21 cellular contexts compared by ENCODE assay signal in the genomic region with DNA sequence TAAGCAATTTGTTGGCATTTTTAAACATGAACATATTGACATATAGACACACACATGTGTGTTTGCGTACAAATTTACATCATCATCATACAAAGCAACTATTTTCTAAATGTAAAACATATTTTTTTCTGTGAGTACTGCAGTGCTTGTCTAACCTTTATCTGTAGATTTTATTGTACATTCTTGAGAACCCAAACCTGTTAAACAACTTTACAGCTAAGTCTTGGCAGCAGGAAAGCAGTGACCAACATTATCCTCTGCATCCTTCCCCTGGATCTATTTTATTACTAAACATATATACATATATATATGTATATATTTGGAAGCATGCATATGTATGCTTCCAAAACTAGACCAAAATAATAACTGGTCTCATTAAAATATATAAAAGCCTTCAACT. TPM values are rescaled to one million over a fixed set of nuclear protein-coding genes. Genes with fewer than 3 reads are reported as not detected.
A peak's percentile ranks its signal among the peaks of the same experiment; 100 is the strongest.
DNase-seq lines count a peak whose midpoint lies in the region; ATAC-seq, FAIRE-seq and TF ChIP-seq lines count a peak whose summit lies in the region.
"Had no signal": no experiment of that assay in that cellular context is flagged by ENCODE, and none has a peak within 500 bp of the region (broad histone marks: within the 10 kb centered on the region; RNA-seq: fewer than 3 reads in every experiment).

No MANE protein-coding gene starts in this region.

- H3K27ac ChIP-seq in breast epithelium = no peak overlapping the region

- TF ChIP-seq POLR2A in breast epithelium (IDR thresholded peaks at IDR 0.05) = no peak

- intact Hi-C loops in breast epithelium (cut with DNase I; ENCODE audit: low total_unique reads) = no loop called here

- H3K4me3 ChIP-seq in breast epithelium (no peak overlapping the region), bronchial epithelial cell (ENCODE audit: low read depth, low read length) (no peak overlapping the region)
- H3K4me3 ChIP-seq: GM23338 had no signal

- H3K27me3 ChIP-seq in breast epithelium (no peaks in the 10 kb centered on the region), bronchial epithelial cell (ENCODE audit: control insufficient read depth, insufficient read depth, low read length) (no peaks in the 10 kb centered on the region)
- H3K27me3 ChIP-seq: BE2C had no signal

- H3K36me3 ChIP-seq in breast epithelium = no peaks in the 10 kb centered on the region
- H3K36me3 ChIP-seq in bronchial epithelial cell (ENCODE audit: control insufficient read depth, insufficient read depth, low read length) = no peaks in the 10 kb centered on the region
- H3K36me3 ChIP-seq: BE2C had no signal

- no peak for FAIRE-seq in bronchial epithelial cell (lab: Jason Lieb, UNC)
- FAIRE-seq: GM12892, GM18507, H54, HepG2 had no signal

- no peaks in the 10 kb centered on the region for H3K4me1 ChIP-seq in breast epithelium

- in situ Hi-C loops in T47D (cut with HindIII; ENCODE audit: low pct_unique_long_range_greater_than_20kb, low sequenced_read_pairs) = no loop called here

- TF ChIP-seq CTCF in breast epithelium (IDR thresholded peaks at IDR 0.05) (no peak), bronchial epithelial cell (IDR thresholded peaks at IDR 0.05; ENCODE audit: insufficient read depth, low read length, severe bottlenecking) (no peak)

- no peaks in the 10 kb centered on the region for H3K9me3 ChIP-seq in breast epithelium
- H3K9me3 ChIP-seq: BE2C had no signal

- DNase-seq in T47D (ENCODE audit: low read depth in 1 of 2, low spot score in 1 of 2) = peak; percentile 21 to 60
- no peak for DNase-seq in breast epithelium (ENCODE audit: low spot score in 2 of 2)
- peak; percentile 62 for DNase-seq in NCI-H526 treated with DMSO at 0.1 percent for 48 hours (lab: John Stamatoyannopoulos, UW)
- peak; percentile 15 for DNase-seq in bronchial epithelial cell (ENCODE audit: low read depth)
- no peak for DNase-seq in AG08395 (ENCODE audit: low spot score)
- DNase-seq in germinal center (ENCODE audit: low spot score) = no peak
- no peak for DNase-seq in stimulated activated naive CD8-positive, alpha-beta T cell treated with anti-CD3 and anti-CD28 coated beads, Interleukin-15, Interleukin-2, amounts not matched to agents 100 U/mL and 50 U/mL, for 24 hours
- DNase-seq: BE2C; C1 segment of cervical spinal cord; CD4-positive, CD25-positive, alpha-beta regulatory T cell; CD8-positive, alpha-beta memory T cell; COR-L47; DMS 273 treated with DMSO at 0.1 percent for 48 hours; DMS79; GDM1; HCEC 1CT had no signal

- no peak for ATAC-seq in stimulated activated naive CD8-positive, alpha-beta T cell treated with anti-CD3 and anti-CD28 coated beads, Interleukin-15, Interleukin-2, amounts not matched to agents 100 U/mL and 50 U/mL, for 24 hours
- ATAC-seq: GM23338, HepG2 had no signal

RNA-seq across cellular contexts. Expression of a gene that starts 10.4 kb away (rescaled TPM):
- total RNA-seq in breast epithelium = 100 to 1,000 TPM in 1 of 3 donors, 10 to 100 TPM in 2; 12.2 to 106 (median 30.5) TPM
- total RNA-seq in bronchial epithelial cell = 1.1 and 2.9 TPM in 2 replicates

Comparison
In these comparisons a context has a peak if more than half of its experiments do, and no peak if none do; other contexts are left out.
1. DNase-seq: peak in T47D (2 of 2), NCI-H526 treated with DMSO at 0.1 percent for 48 hours (single experiment) and bronchial epithelial cell (single experiment); none in breast epithelium (0 of 2), AG08395 (single experiment), germinal center (single experiment) and stimulated activated naive CD8-positive, alpha-beta T cell treated with anti-CD3 and anti-CD28 coated beads, Interleukin-15, Interleukin-2, amounts not matched to agents 100 U/mL and 50 U/mL, for 24 hours (single experiment).